ENCODE assay signal across 9 cellular contexts in genomic region chr18:55779711-55780590, GRCh38.
DNase-seq lines count a peak whose midpoint lies in the region; ATAC-seq, FAIRE-seq and TF ChIP-seq lines count a peak whose summit lies in the region.
"Had no signal": no experiment of that assay in that cellular context is flagged by ENCODE, and none has a peak within 500 bp of the region (broad histone marks: within the 10 kb centered on the region; RNA-seq: fewer than 3 reads in every experiment).

No MANE protein-coding gene starts in this region.

- peaks cover 60% of the 10 kb centered on the region for H3K4me1 ChIP-seq in neural progenitor cell

- H3K36me3 Mint-ChIP-seq in neural progenitor cell = no peaks in the 10 kb centered on the region

- no peaks in the 10 kb centered on the region for H3K9me3 Mint-ChIP-seq in neural progenitor cell

- DNase-seq in Ammon's horn (ENCODE audit: low spot score) = peak; percentile 70
- peak; percentile 38 for DNase-seq in WERI-Rb-1
- peak; percentile 68 to 69 for DNase-seq in frontal cortex (ENCODE audit: low spot score in 2 of 2)
- peak; percentile 79 for DNase-seq in neural progenitor cell (ENCODE audit: low spot score)
- no peak for DNase-seq in DMS114 treated with DMSO at 0.1 percent for 48 hours (lab: John Stamatoyannopoulos, UW; ENCODE audit: unreplicated experiment)
- DNase-seq in NCI-H2196 (lab: John Stamatoyannopoulos, UW; ENCODE audit: unreplicated experiment) = no peak
- DNase-seq in GM10266 (ENCODE audit: extremely low spot score) = no peak

- H3F3A ChIP-seq in neural progenitor cell (ENCODE audit: low read depth) = peaks cover 60% of the 10 kb centered on the region

- ATAC-seq in GM19395 (IDR thresholded peaks at IDR 0.05; ENCODE audit: unreplicated experiment) = peak; percentile 31
- ATAC-seq: left colon had no signal

- H3K27me3 ChIP-seq in WERI-Rb-1 (ENCODE audit: insufficient read depth, low read depth, severe bottlenecking) (peaks cover 14% of the 10 kb centered on the region), neural progenitor cell (no peaks in the 10 kb centered on the region)

- TF ChIP-seq CTCF in WERI-Rb-1 (IDR thresholded peaks at IDR 0.05; ENCODE audit: low read depth, low read length) (peak; percentile 45), neural progenitor cell (IDR thresholded peaks at IDR 0.05) (peak; percentile 41), GM10266 (IDR thresholded peaks at IDR 0.05; ENCODE audit: control insufficient read depth, insufficient read depth, low read depth, missing control alignments) (no peak)

- H4K20me1 ChIP-seq in neural progenitor cell (ENCODE audit: low read depth) = no peaks in the 10 kb centered on the region

- no peak for FAIRE-seq in frontal cortex (lab: Jason Lieb, UNC)

- H3K9ac ChIP-seq in neural progenitor cell = no peak overlapping the region

- H3K4me3 ChIP-seq in WERI-Rb-1 (ENCODE audit: low read depth, low read length) (peak overlapping the region; percentile 63), neural progenitor cell (peak overlapping the region; percentile 49)

- H3K4me2 ChIP-seq in neural progenitor cell = peak overlapping the region; percentile 83

- H2AFZ ChIP-seq in neural progenitor cell (replicated peaks) = peak overlapping the region; percentile 27

- H3K27me3 Mint-ChIP-seq in neural progenitor cell (ENCODE audit: insufficient read depth, low read depth) = peaks cover 23% of the 10 kb centered on the region

- no peak overlapping the region for H3K27ac Mint-ChIP-seq in neural progenitor cell

- H3K79me2 ChIP-seq in neural progenitor cell (ENCODE audit: low read depth) = no peaks in the 10 kb centered on the region

- H3K4me3 Mint-ChIP-seq in neural progenitor cell = peak overlapping the region; percentile 89

- no peak overlapping the region for H3K27ac ChIP-seq in WERI-Rb-1
- H3K27ac ChIP-seq in neural progenitor cell = peak overlapping the region; percentile 4

- no peaks in the 10 kb centered on the region for H3K9me3 ChIP-seq in WERI-Rb-1 (ENCODE audit: severe bottlenecking)
- H3K9me3 ChIP-seq in neural progenitor cell (ENCODE audit: low read depth) = no peaks in the 10 kb centered on the region

- H3K4me1 Mint-ChIP-seq in neural progenitor cell = peaks cover 36% of the 10 kb centered on the region

- H3K36me3 ChIP-seq in WERI-Rb-1 (no peaks in the 10 kb centered on the region), neural progenitor cell (no peaks in the 10 kb centered on the region)

Comparison
In these comparisons a context has a peak if more than half of its experiments do, and no peak if none do; other contexts are left out.
1. DNase-seq: peak in Ammon's horn (single experiment), WERI-Rb-1 (single experiment), frontal cortex (2 of 2) and neural progenitor cell (single experiment); none in DMS114 treated with DMSO at 0.1 percent for 48 hours (single experiment), NCI-H2196 (single experiment) and GM10266 (single experiment).